In the genomic region with DNA sequence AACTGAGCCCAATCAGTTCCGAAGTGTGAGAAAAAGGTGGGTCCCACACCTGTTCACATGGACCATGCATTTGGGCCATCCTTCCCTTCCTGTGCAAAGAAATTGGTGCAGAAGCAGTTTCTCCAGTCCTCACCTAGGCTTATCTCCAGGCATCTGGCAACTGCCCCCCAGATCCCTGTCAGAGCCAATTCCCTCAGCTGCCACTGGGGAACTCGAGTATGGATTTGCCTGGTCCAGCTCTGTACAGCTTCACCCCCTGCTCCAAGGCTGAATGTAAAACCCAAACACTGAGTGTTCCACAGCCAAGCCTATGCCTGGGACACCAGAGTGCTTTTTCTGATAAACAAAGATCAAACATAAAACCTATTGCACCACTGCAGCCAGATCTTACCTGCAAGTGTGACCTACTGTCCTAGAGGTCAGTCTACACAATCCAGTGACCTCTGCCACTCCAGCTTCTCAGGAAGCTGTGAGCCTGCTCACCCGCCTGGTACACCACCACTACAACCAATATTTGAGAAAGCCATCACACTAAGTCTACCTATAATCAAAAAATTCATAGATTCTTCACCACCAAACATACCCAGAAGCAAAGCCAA, we compare ENCODE assay signal across 3 cellular contexts.
TF ChIP-seq lines count a peak whose summit lies in the region.

No MANE protein-coding gene starts in this region.

TF ChIP-seq in GM23338, 12 proteins besides CTCF, POLR2A, EP300 and RAD21:
- TF ChIP-seq, protein P1, sequence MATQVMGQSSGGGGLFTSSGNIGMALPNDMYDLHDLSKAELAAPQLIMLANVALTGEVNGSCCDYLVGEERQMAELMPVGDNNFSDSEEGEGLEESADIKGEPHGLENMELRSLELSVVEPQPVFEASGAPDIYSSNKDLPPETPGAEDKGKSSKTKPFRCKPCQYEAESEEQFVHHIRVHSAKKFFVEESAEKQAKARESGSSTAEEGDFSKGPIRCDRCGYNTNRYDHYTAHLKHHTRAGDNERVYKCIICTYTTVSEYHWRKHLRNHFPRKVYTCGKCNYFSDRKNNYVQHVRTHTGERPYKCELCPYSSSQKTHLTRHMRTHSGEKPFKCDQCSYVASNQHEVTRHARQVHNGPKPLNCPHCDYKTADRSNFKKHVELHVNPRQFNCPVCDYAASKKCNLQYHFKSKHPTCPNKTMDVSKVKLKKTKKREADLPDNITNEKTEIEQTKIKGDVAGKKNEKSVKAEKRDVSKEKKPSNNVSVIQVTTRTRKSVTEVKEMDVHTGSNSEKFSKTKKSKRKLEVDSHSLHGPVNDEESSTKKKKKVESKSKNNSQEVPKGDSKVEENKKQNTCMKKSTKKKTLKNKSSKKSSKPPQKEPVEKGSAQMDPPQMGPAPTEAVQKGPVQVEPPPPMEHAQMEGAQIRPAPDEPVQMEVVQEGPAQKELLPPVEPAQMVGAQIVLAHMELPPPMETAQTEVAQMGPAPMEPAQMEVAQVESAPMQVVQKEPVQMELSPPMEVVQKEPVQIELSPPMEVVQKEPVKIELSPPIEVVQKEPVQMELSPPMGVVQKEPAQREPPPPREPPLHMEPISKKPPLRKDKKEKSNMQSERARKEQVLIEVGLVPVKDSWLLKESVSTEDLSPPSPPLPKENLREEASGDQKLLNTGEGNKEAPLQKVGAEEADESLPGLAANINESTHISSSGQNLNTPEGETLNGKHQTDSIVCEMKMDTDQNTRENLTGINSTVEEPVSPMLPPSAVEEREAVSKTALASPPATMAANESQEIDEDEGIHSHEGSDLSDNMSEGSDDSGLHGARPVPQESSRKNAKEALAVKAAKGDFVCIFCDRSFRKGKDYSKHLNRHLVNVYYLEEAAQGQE (IDR thresholded peaks at IDR 0.05; ENCODE audit: unreplicated experiment) = no peak
- TF ChIP-seq EZH2phosphoT487 (IDR thresholded peaks at IDR 0.05; ENCODE audit: unreplicated experiment) = no peak
- TF ChIP-seq CREB1 (CRISPR knock-in tag; IDR thresholded peaks at IDR 0.05; ENCODE audit: low read depth) = no peak

TF ChIP-seq in WTC11, 78 proteins besides CTCF, POLR2A, EP300 and RAD21 (continued from another document):
- TF ChIP-seq, protein P2, sequence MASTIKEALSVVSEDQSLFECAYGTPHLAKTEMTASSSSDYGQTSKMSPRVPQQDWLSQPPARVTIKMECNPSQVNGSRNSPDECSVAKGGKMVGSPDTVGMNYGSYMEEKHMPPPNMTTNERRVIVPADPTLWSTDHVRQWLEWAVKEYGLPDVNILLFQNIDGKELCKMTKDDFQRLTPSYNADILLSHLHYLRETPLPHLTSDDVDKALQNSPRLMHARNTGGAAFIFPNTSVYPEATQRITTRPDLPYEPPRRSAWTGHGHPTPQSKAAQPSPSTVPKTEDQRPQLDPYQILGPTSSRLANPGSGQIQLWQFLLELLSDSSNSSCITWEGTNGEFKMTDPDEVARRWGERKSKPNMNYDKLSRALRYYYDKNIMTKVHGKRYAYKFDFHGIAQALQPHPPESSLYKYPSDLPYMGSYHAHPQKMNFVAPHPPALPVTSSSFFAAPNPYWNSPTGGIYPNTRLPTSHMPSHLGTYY (CRISPR knock-in tag; IDR thresholded peaks at IDR 0.05) = no peak
- TF ChIP-seq, protein P3, sequence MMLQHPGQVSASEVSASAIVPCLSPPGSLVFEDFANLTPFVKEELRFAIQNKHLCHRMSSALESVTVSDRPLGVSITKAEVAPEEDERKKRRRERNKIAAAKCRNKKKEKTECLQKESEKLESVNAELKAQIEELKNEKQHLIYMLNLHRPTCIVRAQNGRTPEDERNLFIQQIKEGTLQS (CRISPR knock-in tag; conservative IDR thresholded peaks at IDR 0.05) = no peak
- no peak for TF ChIP-seq NFYB (CRISPR knock-in tag; conservative IDR thresholded peaks at IDR 0.05; ENCODE audit: low read depth)
- TF ChIP-seq, protein P4, sequence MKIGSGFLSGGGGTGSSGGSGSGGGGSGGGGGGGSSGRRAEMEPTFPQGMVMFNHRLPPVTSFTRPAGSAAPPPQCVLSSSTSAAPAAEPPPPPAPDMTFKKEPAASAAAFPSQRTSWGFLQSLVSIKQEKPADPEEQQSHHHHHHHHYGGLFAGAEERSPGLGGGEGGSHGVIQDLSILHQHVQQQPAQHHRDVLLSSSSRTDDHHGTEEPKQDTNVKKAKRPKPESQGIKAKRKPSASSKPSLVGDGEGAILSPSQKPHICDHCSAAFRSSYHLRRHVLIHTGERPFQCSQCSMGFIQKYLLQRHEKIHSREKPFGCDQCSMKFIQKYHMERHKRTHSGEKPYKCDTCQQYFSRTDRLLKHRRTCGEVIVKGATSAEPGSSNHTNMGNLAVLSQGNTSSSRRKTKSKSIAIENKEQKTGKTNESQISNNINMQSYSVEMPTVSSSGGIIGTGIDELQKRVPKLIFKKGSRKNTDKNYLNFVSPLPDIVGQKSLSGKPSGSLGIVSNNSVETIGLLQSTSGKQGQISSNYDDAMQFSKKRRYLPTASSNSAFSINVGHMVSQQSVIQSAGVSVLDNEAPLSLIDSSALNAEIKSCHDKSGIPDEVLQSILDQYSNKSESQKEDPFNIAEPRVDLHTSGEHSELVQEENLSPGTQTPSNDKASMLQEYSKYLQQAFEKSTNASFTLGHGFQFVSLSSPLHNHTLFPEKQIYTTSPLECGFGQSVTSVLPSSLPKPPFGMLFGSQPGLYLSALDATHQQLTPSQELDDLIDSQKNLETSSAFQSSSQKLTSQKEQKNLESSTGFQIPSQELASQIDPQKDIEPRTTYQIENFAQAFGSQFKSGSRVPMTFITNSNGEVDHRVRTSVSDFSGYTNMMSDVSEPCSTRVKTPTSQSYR (CRISPR knock-in tag; IDR thresholded peaks at IDR 0.05) = no peak

TF ChIP-seq in SK-N-SH treated with all-trans-retinoic acid at 6 μM for 48 hours, 23 proteins besides CTCF, POLR2A, EP300 and RAD21 (continued from another document):
- TF ChIP-seq, protein P5, sequence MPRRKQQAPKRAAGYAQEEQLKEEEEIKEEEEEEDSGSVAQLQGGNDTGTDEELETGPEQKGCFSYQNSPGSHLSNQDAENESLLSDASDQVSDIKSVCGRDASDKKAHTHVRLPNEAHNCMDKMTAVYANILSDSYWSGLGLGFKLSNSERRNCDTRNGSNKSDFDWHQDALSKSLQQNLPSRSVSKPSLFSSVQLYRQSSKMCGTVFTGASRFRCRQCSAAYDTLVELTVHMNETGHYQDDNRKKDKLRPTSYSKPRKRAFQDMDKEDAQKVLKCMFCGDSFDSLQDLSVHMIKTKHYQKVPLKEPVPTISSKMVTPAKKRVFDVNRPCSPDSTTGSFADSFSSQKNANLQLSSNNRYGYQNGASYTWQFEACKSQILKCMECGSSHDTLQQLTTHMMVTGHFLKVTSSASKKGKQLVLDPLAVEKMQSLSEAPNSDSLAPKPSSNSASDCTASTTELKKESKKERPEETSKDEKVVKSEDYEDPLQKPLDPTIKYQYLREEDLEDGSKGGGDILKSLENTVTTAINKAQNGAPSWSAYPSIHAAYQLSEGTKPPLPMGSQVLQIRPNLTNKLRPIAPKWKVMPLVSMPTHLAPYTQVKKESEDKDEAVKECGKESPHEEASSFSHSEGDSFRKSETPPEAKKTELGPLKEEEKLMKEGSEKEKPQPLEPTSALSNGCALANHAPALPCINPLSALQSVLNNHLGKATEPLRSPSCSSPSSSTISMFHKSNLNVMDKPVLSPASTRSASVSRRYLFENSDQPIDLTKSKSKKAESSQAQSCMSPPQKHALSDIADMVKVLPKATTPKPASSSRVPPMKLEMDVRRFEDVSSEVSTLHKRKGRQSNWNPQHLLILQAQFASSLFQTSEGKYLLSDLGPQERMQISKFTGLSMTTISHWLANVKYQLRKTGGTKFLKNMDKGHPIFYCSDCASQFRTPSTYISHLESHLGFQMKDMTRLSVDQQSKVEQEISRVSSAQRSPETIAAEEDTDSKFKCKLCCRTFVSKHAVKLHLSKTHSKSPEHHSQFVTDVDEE (CRISPR knock-in tag; IDR thresholded peaks at IDR 0.05) = no peak
- no peak for TF ChIP-seq OSR1 (CRISPR knock-in tag; IDR thresholded peaks at IDR 0.05)
- TF ChIP-seq, protein P6, sequence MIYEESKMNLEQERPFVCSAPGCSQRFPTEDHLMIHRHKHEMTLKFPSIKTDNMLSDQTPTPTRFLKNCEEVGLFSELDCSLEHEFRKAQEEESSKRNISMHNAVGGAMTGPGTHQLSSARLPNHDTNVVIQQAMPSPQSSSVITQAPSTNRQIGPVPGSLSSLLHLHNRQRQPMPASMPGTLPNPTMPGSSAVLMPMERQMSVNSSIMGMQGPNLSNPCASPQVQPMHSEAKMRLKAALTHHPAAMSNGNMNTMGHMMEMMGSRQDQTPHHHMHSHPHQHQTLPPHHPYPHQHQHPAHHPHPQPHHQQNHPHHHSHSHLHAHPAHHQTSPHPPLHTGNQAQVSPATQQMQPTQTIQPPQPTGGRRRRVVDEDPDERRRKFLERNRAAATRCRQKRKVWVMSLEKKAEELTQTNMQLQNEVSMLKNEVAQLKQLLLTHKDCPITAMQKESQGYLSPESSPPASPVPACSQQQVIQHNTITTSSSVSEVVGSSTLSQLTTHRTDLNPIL (CRISPR knock-in tag; IDR thresholded peaks at IDR 0.05; ENCODE audit: low read depth) = no peak
- TF ChIP-seq GLIS3 (CRISPR knock-in tag; IDR thresholded peaks at IDR 0.05) = no peak
- TF ChIP-seq, protein P7, sequence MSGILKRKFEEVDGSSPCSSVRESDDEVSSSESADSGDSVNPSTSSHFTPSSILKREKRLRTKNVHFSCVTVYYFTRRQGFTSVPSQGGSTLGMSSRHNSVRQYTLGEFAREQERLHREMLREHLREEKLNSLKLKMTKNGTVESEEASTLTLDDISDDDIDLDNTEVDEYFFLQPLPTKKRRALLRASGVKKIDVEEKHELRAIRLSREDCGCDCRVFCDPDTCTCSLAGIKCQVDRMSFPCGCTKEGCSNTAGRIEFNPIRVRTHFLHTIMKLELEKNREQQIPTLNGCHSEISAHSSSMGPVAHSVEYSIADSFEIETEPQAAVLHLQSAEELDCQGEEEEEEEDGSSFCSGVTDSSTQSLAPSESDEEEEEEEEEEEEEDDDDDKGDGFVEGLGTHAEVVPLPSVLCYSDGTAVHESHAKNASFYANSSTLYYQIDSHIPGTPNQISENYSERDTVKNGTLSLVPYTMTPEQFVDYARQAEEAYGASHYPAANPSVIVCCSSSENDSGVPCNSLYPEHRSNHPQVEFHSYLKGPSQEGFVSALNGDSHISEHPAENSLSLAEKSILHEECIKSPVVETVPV (CRISPR knock-in tag; IDR thresholded peaks at IDR 0.05) = no peak
- TF ChIP-seq ZFP3 (CRISPR knock-in tag; IDR thresholded peaks at IDR 0.05) = no peak
- no peak for TF ChIP-seq ZNF565 (CRISPR knock-in tag; conservative IDR thresholded peaks at IDR 0.05; ENCODE audit: low read depth)
- TF ChIP-seq ZC3H10 (CRISPR knock-in tag; IDR thresholded peaks at IDR 0.05) = no peak
- TF ChIP-seq BACH2 (CRISPR knock-in tag; IDR thresholded peaks at IDR 0.05; ENCODE audit: borderline replicate concordance) = no peak
- no peak for TF ChIP-seq TOX (CRISPR knock-in tag; IDR thresholded peaks at IDR 0.05; ENCODE audit: borderline replicate concordance)
